1 cellular context compared by ENCODE assay signal in the genomic region with DNA sequence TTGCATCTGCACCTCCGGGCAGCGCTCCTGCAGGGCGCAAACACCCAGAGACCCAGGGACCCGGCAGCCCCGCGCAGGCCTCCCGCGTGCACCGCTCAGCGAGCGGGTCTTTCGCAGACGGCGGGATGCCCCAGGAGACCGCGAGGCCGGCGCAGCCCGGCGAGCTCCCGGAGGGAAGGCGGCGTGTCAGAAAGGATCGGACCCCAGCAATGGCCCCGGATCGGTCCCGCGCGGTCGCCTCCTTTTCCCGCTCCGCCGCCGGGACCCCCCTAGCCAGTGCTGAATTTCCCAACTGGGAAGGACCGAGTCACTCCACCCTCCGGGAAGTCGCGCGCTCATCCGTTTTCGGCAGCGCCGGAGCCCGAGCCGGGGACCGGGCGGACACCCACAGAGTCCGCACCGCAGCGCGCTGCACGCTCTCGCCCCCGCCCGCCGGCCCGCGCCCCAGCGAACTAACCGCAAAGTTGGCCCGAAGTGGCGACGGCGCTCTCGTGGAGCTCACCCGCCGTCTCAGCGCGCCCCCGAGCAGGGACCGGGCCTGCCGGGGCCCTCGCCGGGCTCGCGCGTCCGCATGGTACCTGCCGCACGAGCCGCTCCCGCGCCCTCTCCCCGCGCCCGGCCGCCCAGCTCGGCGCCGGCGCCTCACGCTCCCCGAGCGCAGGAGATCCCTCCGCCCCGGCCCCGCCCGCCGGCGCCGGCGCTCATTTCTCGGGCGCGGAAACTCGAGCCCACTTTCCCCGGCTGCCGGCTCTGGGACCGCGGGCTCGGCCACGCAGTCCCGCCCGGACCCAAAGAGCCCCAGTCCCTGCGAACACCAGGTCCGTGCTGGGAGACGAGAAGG.
TF ChIP-seq lines count a peak whose summit lies in the region.

A gene with protein sequence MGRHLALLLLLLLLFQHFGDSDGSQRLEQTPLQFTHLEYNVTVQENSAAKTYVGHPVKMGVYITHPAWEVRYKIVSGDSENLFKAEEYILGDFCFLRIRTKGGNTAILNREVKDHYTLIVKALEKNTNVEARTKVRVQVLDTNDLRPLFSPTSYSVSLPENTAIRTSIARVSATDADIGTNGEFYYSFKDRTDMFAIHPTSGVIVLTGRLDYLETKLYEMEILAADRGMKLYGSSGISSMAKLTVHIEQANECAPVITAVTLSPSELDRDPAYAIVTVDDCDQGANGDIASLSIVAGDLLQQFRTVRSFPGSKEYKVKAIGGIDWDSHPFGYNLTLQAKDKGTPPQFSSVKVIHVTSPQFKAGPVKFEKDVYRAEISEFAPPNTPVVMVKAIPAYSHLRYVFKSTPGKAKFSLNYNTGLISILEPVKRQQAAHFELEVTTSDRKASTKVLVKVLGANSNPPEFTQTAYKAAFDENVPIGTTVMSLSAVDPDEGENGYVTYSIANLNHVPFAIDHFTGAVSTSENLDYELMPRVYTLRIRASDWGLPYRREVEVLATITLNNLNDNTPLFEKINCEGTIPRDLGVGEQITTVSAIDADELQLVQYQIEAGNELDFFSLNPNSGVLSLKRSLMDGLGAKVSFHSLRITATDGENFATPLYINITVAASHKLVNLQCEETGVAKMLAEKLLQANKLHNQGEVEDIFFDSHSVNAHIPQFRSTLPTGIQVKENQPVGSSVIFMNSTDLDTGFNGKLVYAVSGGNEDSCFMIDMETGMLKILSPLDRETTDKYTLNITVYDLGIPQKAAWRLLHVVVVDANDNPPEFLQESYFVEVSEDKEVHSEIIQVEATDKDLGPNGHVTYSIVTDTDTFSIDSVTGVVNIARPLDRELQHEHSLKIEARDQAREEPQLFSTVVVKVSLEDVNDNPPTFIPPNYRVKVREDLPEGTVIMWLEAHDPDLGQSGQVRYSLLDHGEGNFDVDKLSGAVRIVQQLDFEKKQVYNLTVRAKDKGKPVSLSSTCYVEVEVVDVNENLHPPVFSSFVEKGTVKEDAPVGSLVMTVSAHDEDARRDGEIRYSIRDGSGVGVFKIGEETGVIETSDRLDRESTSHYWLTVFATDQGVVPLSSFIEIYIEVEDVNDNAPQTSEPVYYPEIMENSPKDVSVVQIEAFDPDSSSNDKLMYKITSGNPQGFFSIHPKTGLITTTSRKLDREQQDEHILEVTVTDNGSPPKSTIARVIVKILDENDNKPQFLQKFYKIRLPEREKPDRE (N-terminal part only) (minus strand): TSS at position 650 of the 841 bp plus-strand sequence. CDS start 14,029 bp downstream, outside the sequence.

TF ChIP-seq in K562, 482 proteins besides CTCF, POLR2A, EP300 and RAD21 (continued from another document and continues in another):
- no peak for TF ChIP-seq ZNF184 (CRISPR knock-in tag; IDR thresholded peaks at IDR 0.05)
- TF ChIP-seq ZNF165 (CRISPR knock-in tag; IDR thresholded peaks at IDR 0.05; ENCODE audit: borderline replicate concordance), result no peak
- TF ChIP-seq NCOR1 (IDR thresholded peaks at IDR 0.05), result no peak
- no peak for TF ChIP-seq ZFP30 (CRISPR knock-in tag; IDR thresholded peaks at IDR 0.05; ENCODE audit: borderline replicate concordance)
- TF ChIP-seq, protein P1, sequence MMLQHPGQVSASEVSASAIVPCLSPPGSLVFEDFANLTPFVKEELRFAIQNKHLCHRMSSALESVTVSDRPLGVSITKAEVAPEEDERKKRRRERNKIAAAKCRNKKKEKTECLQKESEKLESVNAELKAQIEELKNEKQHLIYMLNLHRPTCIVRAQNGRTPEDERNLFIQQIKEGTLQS (IDR thresholded peaks at IDR 0.05), result no peak
- TF ChIP-seq, protein P1 (CRISPR knock-in tag; conservative IDR thresholded peaks at IDR 0.05), result no peak
- TF ChIP-seq WHSC1 (IDR thresholded peaks at IDR 0.05; ENCODE audit: low read length), result no peak
- no peak for TF ChIP-seq ZC3H8 (IDR thresholded peaks at IDR 0.05)
- TF ChIP-seq, protein P2, sequence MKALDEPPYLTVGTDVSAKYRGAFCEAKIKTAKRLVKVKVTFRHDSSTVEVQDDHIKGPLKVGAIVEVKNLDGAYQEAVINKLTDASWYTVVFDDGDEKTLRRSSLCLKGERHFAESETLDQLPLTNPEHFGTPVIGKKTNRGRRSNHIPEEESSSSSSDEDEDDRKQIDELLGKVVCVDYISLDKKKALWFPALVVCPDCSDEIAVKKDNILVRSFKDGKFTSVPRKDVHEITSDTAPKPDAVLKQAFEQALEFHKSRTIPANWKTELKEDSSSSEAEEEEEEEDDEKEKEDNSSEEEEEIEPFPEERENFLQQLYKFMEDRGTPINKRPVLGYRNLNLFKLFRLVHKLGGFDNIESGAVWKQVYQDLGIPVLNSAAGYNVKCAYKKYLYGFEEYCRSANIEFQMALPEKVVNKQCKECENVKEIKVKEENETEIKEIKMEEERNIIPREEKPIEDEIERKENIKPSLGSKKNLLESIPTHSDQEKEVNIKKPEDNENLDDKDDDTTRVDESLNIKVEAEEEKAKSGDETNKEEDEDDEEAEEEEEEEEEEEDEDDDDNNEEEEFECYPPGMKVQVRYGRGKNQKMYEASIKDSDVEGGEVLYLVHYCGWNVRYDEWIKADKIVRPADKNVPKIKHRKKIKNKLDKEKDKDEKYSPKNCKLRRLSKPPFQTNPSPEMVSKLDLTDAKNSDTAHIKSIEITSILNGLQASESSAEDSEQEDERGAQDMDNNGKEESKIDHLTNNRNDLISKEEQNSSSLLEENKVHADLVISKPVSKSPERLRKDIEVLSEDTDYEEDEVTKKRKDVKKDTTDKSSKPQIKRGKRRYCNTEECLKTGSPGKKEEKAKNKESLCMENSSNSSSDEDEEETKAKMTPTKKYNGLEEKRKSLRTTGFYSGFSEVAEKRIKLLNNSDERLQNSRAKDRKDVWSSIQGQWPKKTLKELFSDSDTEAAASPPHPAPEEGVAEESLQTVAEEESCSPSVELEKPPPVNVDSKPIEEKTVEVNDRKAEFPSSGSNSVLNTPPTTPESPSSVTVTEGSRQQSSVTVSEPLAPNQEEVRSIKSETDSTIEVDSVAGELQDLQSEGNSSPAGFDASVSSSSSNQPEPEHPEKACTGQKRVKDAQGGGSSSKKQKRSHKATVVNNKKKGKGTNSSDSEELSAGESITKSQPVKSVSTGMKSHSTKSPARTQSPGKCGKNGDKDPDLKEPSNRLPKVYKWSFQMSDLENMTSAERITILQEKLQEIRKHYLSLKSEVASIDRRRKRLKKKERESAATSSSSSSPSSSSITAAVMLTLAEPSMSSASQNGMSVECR (CRISPR knock-in tag; IDR thresholded peaks at IDR 0.05), result peak; percentile 49; the same call in 1 of the 2 replicates
- no peak for TF ChIP-seq ZNF696 (CRISPR knock-in tag; conservative IDR thresholded peaks at IDR 0.05)
- TF ChIP-seq, protein P3, sequence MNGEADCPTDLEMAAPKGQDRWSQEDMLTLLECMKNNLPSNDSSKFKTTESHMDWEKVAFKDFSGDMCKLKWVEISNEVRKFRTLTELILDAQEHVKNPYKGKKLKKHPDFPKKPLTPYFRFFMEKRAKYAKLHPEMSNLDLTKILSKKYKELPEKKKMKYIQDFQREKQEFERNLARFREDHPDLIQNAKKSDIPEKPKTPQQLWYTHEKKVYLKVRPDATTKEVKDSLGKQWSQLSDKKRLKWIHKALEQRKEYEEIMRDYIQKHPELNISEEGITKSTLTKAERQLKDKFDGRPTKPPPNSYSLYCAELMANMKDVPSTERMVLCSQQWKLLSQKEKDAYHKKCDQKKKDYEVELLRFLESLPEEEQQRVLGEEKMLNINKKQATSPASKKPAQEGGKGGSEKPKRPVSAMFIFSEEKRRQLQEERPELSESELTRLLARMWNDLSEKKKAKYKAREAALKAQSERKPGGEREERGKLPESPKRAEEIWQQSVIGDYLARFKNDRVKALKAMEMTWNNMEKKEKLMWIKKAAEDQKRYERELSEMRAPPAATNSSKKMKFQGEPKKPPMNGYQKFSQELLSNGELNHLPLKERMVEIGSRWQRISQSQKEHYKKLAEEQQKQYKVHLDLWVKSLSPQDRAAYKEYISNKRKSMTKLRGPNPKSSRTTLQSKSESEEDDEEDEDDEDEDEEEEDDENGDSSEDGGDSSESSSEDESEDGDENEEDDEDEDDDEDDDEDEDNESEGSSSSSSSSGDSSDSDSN (IDR thresholded peaks at IDR 0.05; ENCODE audit: borderline replicate concordance in 1 of 2, low read depth in 2 of 2, low read length in 2 of 2), result peak; percentile 44 to 46; a peak in 3 of 4 replicates
- TF ChIP-seq POLR2B (IDR thresholded peaks at IDR 0.05; ENCODE audit: low read depth, partially characterized antibody), result peak; percentile 34
- TF ChIP-seq ZC3H4 (CRISPR knock-in tag; IDR thresholded peaks at IDR 0.05; ENCODE audit: borderline replicate concordance), result no peak
- peak; percentile 66; the same call in 1 of the 2 replicates for TF ChIP-seq ZBTB7A (IDR thresholded peaks at IDR 0.05; ENCODE audit: borderline replicate concordance, control insufficient read depth, low read depth, low read length)
- TF ChIP-seq, protein P4, sequence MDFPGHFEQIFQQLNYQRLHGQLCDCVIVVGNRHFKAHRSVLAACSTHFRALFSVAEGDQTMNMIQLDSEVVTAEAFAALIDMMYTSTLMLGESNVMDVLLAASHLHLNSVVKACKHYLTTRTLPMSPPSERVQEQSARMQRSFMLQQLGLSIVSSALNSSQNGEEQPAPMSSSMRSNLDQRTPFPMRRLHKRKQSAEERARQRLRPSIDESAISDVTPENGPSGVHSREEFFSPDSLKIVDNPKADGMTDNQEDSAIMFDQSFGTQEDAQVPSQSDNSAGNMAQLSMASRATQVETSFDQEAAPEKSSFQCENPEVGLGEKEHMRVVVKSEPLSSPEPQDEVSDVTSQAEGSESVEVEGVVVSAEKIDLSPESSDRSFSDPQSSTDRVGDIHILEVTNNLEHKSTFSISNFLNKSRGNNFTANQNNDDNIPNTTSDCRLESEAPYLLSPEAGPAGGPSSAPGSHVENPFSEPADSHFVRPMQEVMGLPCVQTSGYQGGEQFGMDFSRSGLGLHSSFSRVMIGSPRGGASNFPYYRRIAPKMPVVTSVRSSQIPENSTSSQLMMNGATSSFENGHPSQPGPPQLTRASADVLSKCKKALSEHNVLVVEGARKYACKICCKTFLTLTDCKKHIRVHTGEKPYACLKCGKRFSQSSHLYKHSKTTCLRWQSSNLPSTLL (IDR thresholded peaks at IDR 0.05), result no peak
- peak; percentile 68 for TF ChIP-seq CHD2 (IDR thresholded peaks at IDR 0.05; ENCODE audit: low read depth, low read length)
- TF ChIP-seq RB1 (IDR thresholded peaks at IDR 0.05; ENCODE audit: low read depth), result peak; percentile 70
- TF ChIP-seq EZH2 (IDR thresholded peaks at IDR 0.05; ENCODE audit: borderline replicate concordance, low read depth, low read length), result no peak
- peak; percentile 59; the same call in 1 of the 2 replicates for TF ChIP-seq SAFB (IDR thresholded peaks at IDR 0.05; ENCODE audit: borderline replicate concordance, low read depth, low read length)
- no peak for TF ChIP-seq ZKSCAN3 (CRISPR knock-in tag; IDR thresholded peaks at IDR 0.05)
- TF ChIP-seq, protein P5, sequence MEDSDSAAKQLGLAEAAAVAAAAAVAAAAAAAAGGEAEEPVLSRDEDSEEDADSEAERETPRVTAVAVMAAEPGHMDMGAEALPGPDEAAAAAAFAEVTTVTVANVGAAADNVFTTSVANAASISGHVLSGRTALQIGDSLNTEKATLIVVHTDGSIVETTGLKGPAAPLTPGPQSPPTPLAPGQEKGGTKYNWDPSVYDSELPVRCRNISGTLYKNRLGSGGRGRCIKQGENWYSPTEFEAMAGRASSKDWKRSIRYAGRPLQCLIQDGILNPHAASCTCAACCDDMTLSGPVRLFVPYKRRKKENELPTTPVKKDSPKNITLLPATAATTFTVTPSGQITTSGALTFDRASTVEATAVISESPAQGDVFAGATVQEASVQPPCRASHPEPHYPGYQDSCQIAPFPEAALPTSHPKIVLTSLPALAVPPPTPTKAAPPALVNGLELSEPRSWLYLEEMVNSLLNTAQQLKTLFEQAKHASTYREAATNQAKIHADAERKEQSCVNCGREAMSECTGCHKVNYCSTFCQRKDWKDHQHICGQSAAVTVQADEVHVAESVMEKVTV (CRISPR knock-in tag; IDR thresholded peaks at IDR 0.05), result no peak
- no peak for TF ChIP-seq ZNF586 (CRISPR knock-in tag; conservative IDR thresholded peaks at IDR 0.05)
- TF ChIP-seq SMAD4 (CRISPR knock-in tag; conservative IDR thresholded peaks at IDR 0.05), result peak; percentile 74
- TF ChIP-seq, protein P6, sequence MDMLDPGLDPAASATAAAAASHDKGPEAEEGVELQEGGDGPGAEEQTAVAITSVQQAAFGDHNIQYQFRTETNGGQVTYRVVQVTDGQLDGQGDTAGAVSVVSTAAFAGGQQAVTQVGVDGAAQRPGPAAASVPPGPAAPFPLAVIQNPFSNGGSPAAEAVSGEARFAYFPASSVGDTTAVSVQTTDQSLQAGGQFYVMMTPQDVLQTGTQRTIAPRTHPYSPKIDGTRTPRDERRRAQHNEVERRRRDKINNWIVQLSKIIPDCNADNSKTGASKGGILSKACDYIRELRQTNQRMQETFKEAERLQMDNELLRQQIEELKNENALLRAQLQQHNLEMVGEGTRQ (CRISPR knock-in tag; IDR thresholded peaks at IDR 0.05), result no peak
- TF ChIP-seq, protein P7, sequence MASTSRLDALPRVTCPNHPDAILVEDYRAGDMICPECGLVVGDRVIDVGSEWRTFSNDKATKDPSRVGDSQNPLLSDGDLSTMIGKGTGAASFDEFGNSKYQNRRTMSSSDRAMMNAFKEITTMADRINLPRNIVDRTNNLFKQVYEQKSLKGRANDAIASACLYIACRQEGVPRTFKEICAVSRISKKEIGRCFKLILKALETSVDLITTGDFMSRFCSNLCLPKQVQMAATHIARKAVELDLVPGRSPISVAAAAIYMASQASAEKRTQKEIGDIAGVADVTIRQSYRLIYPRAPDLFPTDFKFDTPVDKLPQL (IDR thresholded peaks at IDR 0.05; ENCODE audit: extremely low read depth, insufficient read length), result no peak
- no peak for TF ChIP-seq HDAC6 (IDR thresholded peaks at IDR 0.05; ENCODE audit: low read depth, low read length)
- TF ChIP-seq SIN3B (IDR thresholded peaks at IDR 0.05; ENCODE audit: low read depth), result peak; percentile 46; the same call in 1 of the 2 replicates
- TF ChIP-seq PML (IDR thresholded peaks at IDR 0.05; ENCODE audit: low read length), result no peak
- peak; percentile 40 for TF ChIP-seq TBP (optimal IDR thresholded peaks at IDR 0.05; ENCODE audit: low read depth, low read length)
- TF ChIP-seq ZFX (CRISPR knock-in tag; IDR thresholded peaks at IDR 0.05), result peak; percentile 60
- TF ChIP-seq L3MBTL2 (IDR thresholded peaks at IDR 0.05), result peak; percentile 72
- TF ChIP-seq FIP1L1 (IDR thresholded peaks at IDR 0.05; ENCODE audit: low read depth, low read length, poor library complexity, severe bottlenecking), result peak; percentile 67
- TF ChIP-seq, protein P8, sequence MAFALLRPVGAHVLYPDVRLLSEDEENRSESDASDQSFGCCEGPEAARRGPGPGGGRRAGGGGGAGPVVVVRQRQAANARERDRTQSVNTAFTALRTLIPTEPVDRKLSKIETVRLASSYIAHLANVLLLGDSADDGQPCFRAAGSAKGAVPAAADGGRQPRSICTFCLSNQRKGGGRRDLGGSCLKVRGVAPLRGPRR (CRISPR knock-in tag; IDR thresholded peaks at IDR 0.05), result no peak
- TF ChIP-seq, protein P9, sequence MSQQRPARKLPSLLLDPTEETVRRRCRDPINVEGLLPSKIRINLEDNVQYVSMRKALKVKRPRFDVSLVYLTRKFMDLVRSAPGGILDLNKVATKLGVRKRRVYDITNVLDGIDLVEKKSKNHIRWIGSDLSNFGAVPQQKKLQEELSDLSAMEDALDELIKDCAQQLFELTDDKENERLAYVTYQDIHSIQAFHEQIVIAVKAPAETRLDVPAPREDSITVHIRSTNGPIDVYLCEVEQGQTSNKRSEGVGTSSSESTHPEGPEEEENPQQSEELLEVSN (IDR thresholded peaks at IDR 0.05; ENCODE audit: borderline replicate concordance in 1 of 2, extremely low read depth in 1 of 2, insufficient read depth in 1 of 2, insufficient read length in 1 of 2, low read depth in 1 of 2, low read length in 1 of 2, poor library complexity in 1 of 2, severe bottlenecking in 1 of 2), result peak; percentile 61 to 90
- no peak for TF ChIP-seq ZKSCAN8 (CRISPR knock-in tag; IDR thresholded peaks at IDR 0.05)
- TF ChIP-seq HNRNPUL1 (IDR thresholded peaks at IDR 0.05; ENCODE audit: low read length), result no peak
- TF ChIP-seq ZNF41 (CRISPR knock-in tag; conservative IDR thresholded peaks at IDR 0.05), result no peak
